ENCODE assay signal across 1 cellular context in the genomic region with DNA sequence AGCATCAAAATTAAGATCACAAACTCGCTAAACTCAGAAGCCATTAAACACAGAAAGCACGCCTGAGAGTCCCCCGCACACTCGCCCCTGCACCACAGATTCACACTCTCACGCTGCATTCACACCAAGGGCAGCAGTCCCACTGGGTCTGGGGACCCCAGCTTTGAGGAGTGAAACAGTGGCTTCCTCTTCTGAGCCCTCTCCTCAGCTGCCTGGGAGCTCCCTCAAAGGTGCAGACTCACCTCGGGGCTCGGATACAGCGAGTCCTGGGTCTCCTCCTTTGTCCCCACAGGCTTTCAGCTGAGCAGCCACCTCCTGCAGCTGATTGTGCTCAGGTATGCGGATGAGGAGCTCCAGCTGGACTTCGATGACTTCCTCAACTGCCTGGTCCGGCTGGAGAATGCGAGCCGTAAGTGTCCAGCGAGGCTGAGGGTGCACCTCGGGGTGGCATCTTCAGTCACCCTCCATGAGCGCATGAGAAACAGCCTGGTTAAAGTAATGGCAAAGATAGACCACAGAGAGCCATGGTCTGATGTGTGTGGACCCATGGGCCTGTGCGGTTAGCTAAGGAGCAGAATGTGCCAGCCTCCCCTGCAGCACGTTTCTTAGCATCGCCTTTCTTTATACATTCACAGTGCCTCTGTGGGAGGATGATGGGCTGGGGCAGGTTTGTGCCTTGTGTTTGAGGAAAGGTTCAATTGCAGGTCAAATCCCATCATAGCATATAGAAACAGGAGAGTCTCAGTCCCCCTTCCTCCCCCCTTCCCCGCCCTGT.
TF ChIP-seq lines count a peak whose summit lies in the region.

No MANE protein-coding gene starts in this region.

TF ChIP-seq in GM23338, 12 proteins besides CTCF, POLR2A, EP300 and RAD21 (continued from another document):
- TF ChIP-seq, protein P1, sequence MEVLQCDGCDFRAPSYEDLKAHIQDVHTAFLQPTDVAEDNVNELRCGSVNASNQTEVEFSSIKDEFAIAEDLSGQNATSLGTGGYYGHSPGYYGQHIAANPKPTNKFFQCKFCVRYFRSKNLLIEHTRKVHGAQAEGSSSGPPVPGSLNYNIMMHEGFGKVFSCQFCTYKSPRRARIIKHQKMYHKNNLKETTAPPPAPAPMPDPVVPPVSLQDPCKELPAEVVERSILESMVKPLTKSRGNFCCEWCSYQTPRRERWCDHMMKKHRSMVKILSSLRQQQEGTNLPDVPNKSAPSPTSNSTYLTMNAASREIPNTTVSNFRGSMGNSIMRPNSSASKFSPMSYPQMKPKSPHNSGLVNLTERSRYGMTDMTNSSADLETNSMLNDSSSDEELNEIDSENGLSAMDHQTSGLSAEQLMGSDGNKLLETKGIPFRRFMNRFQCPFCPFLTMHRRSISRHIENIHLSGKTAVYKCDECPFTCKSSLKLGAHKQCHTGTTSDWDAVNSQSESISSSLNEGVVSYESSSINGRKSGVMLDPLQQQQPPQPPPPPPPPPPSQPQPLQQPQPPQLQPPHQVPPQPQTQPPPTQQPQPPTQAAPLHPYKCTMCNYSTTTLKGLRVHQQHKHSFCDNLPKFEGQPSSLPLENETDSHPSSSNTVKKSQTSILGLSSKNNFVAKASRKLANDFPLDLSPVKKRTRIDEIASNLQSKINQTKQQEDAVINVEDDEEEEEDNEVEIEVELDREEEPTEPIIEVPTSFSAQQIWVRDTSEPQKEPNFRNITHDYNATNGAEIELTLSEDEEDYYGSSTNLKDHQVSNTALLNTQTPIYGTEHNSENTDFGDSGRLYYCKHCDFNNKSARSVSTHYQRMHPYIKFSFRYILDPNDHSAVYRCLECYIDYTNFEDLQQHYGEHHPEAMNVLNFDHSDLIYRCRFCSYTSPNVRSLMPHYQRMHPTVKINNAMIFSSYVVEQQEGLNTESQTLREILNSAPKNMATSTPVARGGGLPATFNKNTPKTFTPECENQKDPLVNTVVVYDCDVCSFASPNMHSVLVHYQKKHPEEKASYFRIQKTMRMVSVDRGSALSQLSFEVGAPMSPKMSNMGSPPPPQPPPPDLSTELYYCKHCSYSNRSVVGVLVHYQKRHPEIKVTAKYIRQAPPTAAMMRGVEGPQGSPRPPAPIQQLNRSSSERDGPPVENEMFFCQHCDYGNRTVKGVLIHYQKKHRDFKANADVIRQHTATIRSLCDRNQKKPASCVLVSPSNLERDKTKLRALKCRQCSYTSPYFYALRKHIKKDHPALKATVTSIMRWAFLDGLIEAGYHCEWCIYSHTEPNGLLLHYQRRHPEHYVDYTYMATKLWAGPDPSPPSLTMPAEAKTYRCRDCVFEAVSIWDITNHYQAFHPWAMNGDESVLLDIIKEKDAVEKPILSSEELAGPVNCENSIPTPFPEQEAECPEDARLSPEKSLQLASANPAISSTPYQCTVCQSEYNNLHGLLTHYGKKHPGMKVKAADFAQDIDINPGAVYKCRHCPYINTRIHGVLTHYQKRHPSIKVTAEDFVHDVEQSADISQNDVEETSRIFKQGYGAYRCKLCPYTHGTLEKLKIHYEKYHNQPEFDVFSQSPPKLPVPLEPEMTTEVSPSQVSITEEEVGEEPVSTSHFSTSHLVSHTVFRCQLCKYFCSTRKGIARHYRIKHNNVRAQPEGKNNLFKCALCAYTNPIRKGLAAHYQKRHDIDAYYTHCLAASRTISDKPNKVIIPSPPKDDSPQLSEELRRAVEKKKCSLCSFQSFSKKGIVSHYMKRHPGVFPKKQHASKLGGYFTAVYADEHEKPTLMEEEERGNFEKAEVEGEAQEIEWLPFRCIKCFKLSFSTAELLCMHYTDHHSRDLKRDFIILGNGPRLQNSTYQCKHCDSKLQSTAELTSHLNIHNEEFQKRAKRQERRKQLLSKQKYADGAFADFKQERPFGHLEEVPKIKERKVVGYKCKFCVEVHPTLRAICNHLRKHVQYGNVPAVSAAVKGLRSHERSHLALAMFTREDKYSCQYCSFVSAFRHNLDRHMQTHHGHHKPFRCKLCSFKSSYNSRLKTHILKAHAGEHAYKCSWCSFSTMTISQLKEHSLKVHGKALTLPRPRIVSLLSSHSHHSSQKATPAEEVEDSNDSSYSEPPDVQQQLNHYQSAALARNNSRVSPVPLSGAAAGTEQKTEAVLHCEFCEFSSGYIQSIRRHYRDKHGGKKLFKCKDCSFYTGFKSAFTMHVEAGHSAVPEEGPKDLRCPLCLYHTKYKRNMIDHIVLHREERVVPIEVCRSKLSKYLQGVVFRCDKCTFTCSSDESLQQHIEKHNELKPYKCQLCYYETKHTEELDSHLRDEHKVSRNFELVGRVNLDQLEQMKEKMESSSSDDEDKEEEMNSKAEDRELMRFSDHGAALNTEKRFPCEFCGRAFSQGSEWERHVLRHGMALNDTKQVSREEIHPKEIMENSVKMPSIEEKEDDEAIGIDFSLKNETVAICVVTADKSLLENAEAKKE (CRISPR knock-in tag; IDR thresholded peaks at IDR 0.05): no peak
- no peak for TF ChIP-seq POLR2AphosphoS5 (IDR thresholded peaks at IDR 0.05; ENCODE audit: low read depth)
